18 cellular contexts compared by ENCODE assay signal in genomic region chr15:56739474-56739873, GRCh38.
"Had no signal": no experiment of that assay in that cellular context is flagged by ENCODE, and none has a peak within 500 bp of the region (broad histone marks: within the 10 kb centered on the region; RNA-seq: fewer than 3 reads in every experiment).

No MANE protein-coding gene starts in this region.

- ATAC-seq: foreskin keratinocyte; left colon; left ventricle myocardium superior; naive thymus-derived CD4-positive, alpha-beta T cell; stimulated activated effector memory CD8-positive, alpha-beta T cell treated with anti-CD3 and anti-CD28 coated beads, Interleukin-12 subunit alpha, Interleukin-12 subunit beta, amount 100 ng/mL, for 72 hours; stimulated activated naive CD8-positive, alpha-beta T cell treated with anti-CD3 and anti-CD28 coated beads, Interleukin-15, Interleukin-2, amounts not matched to agents 100 U/mL and 50 U/mL, for 24 hours had no signal

- DNase-seq: effector memory CD8-positive, alpha-beta T cell; esophagus squamous epithelium; left colon; left ventricle myocardium superior; mesenchymal stem cell; naive thymus-derived CD4-positive, alpha-beta T cell; nephron progenitor cell; posterior cingulate gyrus; sigmoid colon; small intestine; stimulated activated CD4-positive, alpha-beta T cell treated with anti-CD3 and anti-CD28 coated beads, Interleukin-4, amount 100 ng/mL, for 1 hour; stimulated activated CD8-positive, alpha-beta memory T cell treated with anti-CD3 and anti-CD28 coated beads, Interleukin-4, amount 100 ng/mL, for 48 hours; stimulated activated naive CD8-positive, alpha-beta T cell treated with anti-CD3 and anti-CD28 coated beads, Interleukin-15, Interleukin-2, amounts not matched to agents 100 U/mL and 50 U/mL, for 24 hours; thyroid gland had no signal

- H3K36me3 ChIP-seq: esophagus squamous epithelium, sigmoid colon, suprapubic skin, thyroid gland had no signal

- H3K27ac ChIP-seq: esophagus squamous epithelium, foreskin keratinocyte, sigmoid colon, suprapubic skin, thyroid gland had no signal

- H3K27me3 ChIP-seq: esophagus squamous epithelium, foreskin keratinocyte, sigmoid colon, suprapubic skin, thyroid gland had no signal

- H3K9me3 ChIP-seq: esophagus squamous epithelium, sigmoid colon, thyroid gland had no signal

- H3K4me1 ChIP-seq: foreskin keratinocyte, thyroid gland had no signal

- H3K4me3 ChIP-seq: esophagus squamous epithelium, lung, sigmoid colon, suprapubic skin, thyroid gland had no signal
